8 cellular contexts compared by ENCODE assay signal in the genomic region with DNA sequence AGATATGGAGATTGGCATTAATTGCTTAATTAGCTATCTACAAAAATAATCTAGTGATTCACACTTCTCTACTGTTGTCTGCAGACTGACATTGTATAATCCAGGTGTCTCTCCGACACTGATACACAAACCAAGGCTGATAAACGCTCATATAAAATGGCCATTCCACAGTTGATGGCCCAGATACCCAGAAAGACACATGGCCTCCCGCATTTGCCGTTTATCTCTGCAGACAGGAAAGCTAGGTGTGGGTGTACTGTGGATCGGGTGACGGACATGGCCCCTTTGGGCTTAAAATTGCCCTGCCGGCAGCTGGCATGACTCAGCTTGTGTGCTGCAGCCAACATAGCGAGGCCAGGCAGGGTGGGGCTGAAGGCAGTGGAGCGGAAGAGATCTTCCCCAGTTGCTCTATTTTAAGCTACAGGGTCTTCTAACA.
DNase-seq lines count a peak whose midpoint lies in the region; ATAC-seq and TF ChIP-seq lines count a peak whose summit lies in the region.

No MANE protein-coding gene starts in this region.

- H2AFZ ChIP-seq in OCI-LY3 (ENCODE audit: low read depth, low read length) (peak overlapping the region; percentile 69), parathyroid adenoma (peak overlapping the region; percentile 14)

- peak; percentile 88 for DNase-seq in GM12865 (ENCODE audit: low read depth)
- DNase-seq in HL-60 (ENCODE audit: low read depth in 1 of 2, low spot score in 1 of 2): peak in 1 of 2 experiments; percentile 80
- peak; percentile 89 for DNase-seq in epithelial cell of esophagus (ENCODE audit: low read depth)
- no peak for DNase-seq in HuH-7.5 (ENCODE audit: low spot score)
- no peak for DNase-seq in NK-92 (lab: John Stamatoyannopoulos, UW; ENCODE audit: unreplicated experiment)

- H3K27ac ChIP-seq in HL-60 (replicated peaks) (peak overlapping the region; percentile 17), OCI-LY3 (ENCODE audit: low read length) (peak overlapping the region; percentile 67), parathyroid adenoma (no peak overlapping the region)

- H3K79me2 ChIP-seq in OCI-LY3 (ENCODE audit: low read length) (no peaks in the 10 kb centered on the region), parathyroid adenoma (no peaks in the 10 kb centered on the region)

- no peaks in the 10 kb centered on the region for H4K20me1 ChIP-seq in OCI-LY3 (ENCODE audit: insufficient read depth, low read length)

- H3K4me1 ChIP-seq in OCI-LY3 (ENCODE audit: low read length): peaks cover 65% of the 10 kb centered on the region
- no peaks in the 10 kb centered on the region for H3K4me1 ChIP-seq in parathyroid adenoma

- TF ChIP-seq CTCF in GM12865 (IDR thresholded peaks at IDR 0.05; ENCODE audit: insufficient read depth, low read depth, low read length, missing control alignments) (no peak), HL-60 (IDR thresholded peaks at IDR 0.05; ENCODE audit: insufficient read depth, low read length) (no peak), OCI-LY3 (IDR thresholded peaks at IDR 0.05; ENCODE audit: low read depth, low read length) (no peak), epithelial cell of esophagus (IDR thresholded peaks at IDR 0.05; ENCODE audit: insufficient read depth, low read depth, low read length, missing control alignments) (no peak), parathyroid adenoma (IDR thresholded peaks at IDR 0.05) (no peak)

- H3K4me2 ChIP-seq in OCI-LY3 (ENCODE audit: low read length): peak overlapping the region; percentile 79
- peak overlapping the region; percentile 45 for H3K4me2 ChIP-seq in parathyroid adenoma (ENCODE audit: low read length)

- no peaks in the 10 kb centered on the region for H3K36me3 ChIP-seq in OCI-LY3 (replicated peaks; ENCODE audit: low read depth, low read length)
- no peaks in the 10 kb centered on the region for H3K36me3 ChIP-seq in parathyroid adenoma (ENCODE audit: control insufficient read depth, insufficient read depth, low read length)

- H3K4me3 ChIP-seq in GM12865 (ENCODE audit: low read depth, low read length): peak overlapping the region; percentile 20; the same call in 1 of the 2 replicates
- no peak overlapping the region for H3K4me3 ChIP-seq in HL-60 (replicated peaks; ENCODE audit: insufficient read depth, low read length)
- peak overlapping the region; percentile 61 for H3K4me3 ChIP-seq in OCI-LY3 (ENCODE audit: low read length)
- H3K4me3 ChIP-seq in epithelial cell of esophagus (ENCODE audit: low read length): no peak overlapping the region
- H3K4me3 ChIP-seq in parathyroid adenoma (ENCODE audit: low read depth, low read length): no peak overlapping the region

- ATAC-seq in GM21526 (IDR thresholded peaks at IDR 0.05; ENCODE audit: low FRiP score, unreplicated experiment): peak; percentile 55

- H3K9me3 ChIP-seq in OCI-LY3 (ENCODE audit: insufficient read depth, low read length) (no peaks in the 10 kb centered on the region), parathyroid adenoma (ENCODE audit: control insufficient read depth, low read length) (no peaks in the 10 kb centered on the region)

- H3K9ac ChIP-seq in OCI-LY3 (ENCODE audit: low read length) (peak overlapping the region; percentile 56), parathyroid adenoma (no peak overlapping the region)

- H3K27me3 ChIP-seq in HL-60 (ENCODE audit: insufficient read depth, poor library complexity, severe bottlenecking): no peaks in the 10 kb centered on the region
- H3K27me3 ChIP-seq in OCI-LY3 (ENCODE audit: low read depth, low read length): no peaks in the 10 kb centered on the region
- H3K27me3 ChIP-seq in parathyroid adenoma (ENCODE audit: control insufficient read depth, insufficient read depth, low read length): no peaks in the 10 kb centered on the region

Comparison
In these comparisons a context has a peak if more than half of its experiments do, and no peak if none do; other contexts are left out.
1. DNase-seq: peak in GM12865 (single experiment) and epithelial cell of esophagus (single experiment); none in HuH-7.5 (single experiment) and NK-92 (single experiment).
2. H3K4me3 ChIP-seq: peak in GM12865 (single experiment) and OCI-LY3 (single experiment); none in HL-60 (single experiment), epithelial cell of esophagus (single experiment) and parathyroid adenoma (single experiment).